12 cellular contexts compared by ENCODE assay signal in the genomic region with DNA sequence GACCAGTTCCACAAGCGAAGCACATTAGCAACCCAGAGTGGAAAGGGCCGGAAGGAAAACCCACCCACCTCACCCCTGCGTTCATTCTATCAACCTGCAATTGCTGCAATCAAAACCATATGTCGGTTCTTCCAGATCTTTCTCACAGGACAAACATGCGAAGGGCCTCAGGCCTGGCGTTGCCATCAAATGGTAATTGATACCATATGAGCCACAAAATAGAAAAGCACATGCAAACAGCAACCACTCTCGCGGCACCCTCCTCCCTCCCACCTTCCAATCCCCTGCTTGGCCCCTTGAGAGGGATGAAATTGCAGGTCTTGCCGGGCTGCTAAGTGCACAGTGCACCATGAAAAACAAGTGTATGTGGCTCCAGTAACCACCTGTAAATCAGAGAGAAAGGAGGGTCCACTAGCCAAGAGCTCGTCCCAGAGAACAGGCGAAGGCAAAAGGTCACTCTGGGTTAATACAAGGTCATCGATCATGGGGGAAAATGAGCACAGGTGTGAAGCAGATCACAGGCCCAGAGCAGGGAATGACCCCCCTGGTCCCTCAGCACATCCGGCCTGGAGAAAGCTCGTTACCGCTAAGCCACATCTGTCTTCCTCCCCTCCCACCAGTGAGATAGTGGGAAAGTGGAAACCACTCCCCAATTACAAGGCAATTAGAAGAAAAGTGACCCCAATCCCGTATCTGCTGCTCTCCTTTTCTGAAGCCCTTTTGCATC.
DNase-seq lines count a peak whose midpoint lies in the region; ATAC-seq lines count a peak whose summit lies in the region.
"Had no signal": no experiment of that assay in that cellular context is flagged by ENCODE, and none has a peak within 500 bp of the region (broad histone marks: within the 10 kb centered on the region; RNA-seq: fewer than 3 reads in every experiment).

No MANE protein-coding gene starts in this region.

- no peak overlapping the region for H3K4me3 ChIP-seq in H7 (ENCODE audit: insufficient read depth, low read depth, low read length)
- peak overlapping the region in 3 of 7 experiments; percentile 5 to 15 (median 8) for H3K4me3 ChIP-seq in skin epidermis

- H3K36me3 ChIP-seq in H7 (replicated peaks; ENCODE audit: control insufficient read depth, insufficient read depth, low read length), result no peaks in the 10 kb centered on the region

- no peaks in the 10 kb centered on the region for H3K27me3 ChIP-seq in H7 (ENCODE audit: control insufficient read depth, insufficient read depth, low read length)

- peak overlapping the region in 12 of 21 experiments; percentile 16 to 83 (median 62) for H3K27ac ChIP-seq in skin epidermis
- H3K27ac ChIP-seq: RWPE1 had no signal

- ATAC-seq in HG03469 (IDR thresholded peaks at IDR 0.05; ENCODE audit: unreplicated experiment), result no peak
- ATAC-seq: activated naive CD4-positive, alpha-beta T cell treated with anti-CD3 and anti-CD28 coated beads, Interleukin-2, amount 50 U/mL, for 72 hours had no signal

- DNase-seq in H7 (peak; percentile 5), NCI-H69 (lab: John Stamatoyannopoulos, UW) (peak; percentile 98), fibroblast of the conjunctiva (ENCODE audit: low read depth) (peak; percentile 95), activated T-cell treated with anti-CD3 and anti-CD28 coated beads for 4 hours (no peak), DMS153 (lab: John Stamatoyannopoulos, UW) (no peak), DMS53 treated with DMSO at 0.1 percent for 48 hours (lab: John Stamatoyannopoulos, UW; ENCODE audit: unreplicated experiment) (no peak)
- DNase-seq: activated CD4-positive, alpha-beta T cell treated with anti-CD3 and anti-CD28 coated beads, Interleukin-2, amount 10 ng/mL, durations not matched to agents 24 days and 14 days; stimulated activated CD4-positive, alpha-beta T cell treated with anti-CD3 and anti-CD28 coated beads, Interleukin-15, amount 100 ng/mL, for 24 hours had no signal

Comparison
In these comparisons a context has a peak if more than half of its experiments do, and no peak if none do; other contexts are left out.
1. DNase-seq: peak in H7 (single experiment), NCI-H69 (single experiment) and fibroblast of the conjunctiva (single experiment); none in activated T-cell treated with anti-CD3 and anti-CD28 coated beads for 4 hours (single experiment), DMS153 (single experiment) and DMS53 treated with DMSO at 0.1 percent for 48 hours (single experiment).